In the genomic region with DNA sequence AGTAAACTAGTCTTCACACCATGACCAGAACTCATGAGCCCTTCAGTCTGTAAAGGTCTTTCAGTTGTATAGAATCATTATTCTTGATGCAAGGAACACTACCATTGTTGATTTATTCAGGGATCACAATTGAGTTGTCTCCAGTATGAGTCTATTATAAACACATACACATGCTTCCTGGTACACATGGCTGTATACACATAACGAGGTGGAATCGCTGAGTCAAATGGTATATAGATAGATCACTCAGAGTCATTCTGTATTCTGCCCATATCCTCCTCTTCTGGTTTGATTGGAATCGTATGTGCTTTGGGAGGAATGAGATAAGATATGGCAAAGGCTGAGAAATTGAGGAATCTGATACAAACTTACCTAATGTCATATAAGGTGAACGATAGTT, we compare ENCODE assay signal across 24 cellular contexts.
A peak's percentile ranks its signal among the peaks of the same experiment; 100 is the strongest.
DNase-seq lines count a peak whose midpoint lies in the region; ATAC-seq, FAIRE-seq and TF ChIP-seq lines count a peak whose summit lies in the region.
"Had no signal": no experiment of that assay in that cellular context is flagged by ENCODE, and none has a peak within 500 bp of the region (broad histone marks: within the 10 kb centered on the region; RNA-seq: fewer than 3 reads in every experiment).

No MANE protein-coding gene starts in this region.

- no peak overlapping the region for H3K4me3 Mint-ChIP-seq in activated T-cell treated with anti-CD3 and anti-CD28 coated beads, Interleukin-2, amount 50 U/mL, for 24 hours
- peak overlapping the region; percentile 73 for H3K4me3 Mint-ChIP-seq in activated T-helper 17 cell treated with anti-CD3 and anti-CD28 coated beads, Interleukin-2, amount 50 U/mL, for 72 hours
- H3K4me3 Mint-ChIP-seq in natural killer cell, result no peak overlapping the region

- H3K4me1 Mint-ChIP-seq in activated T-cell treated with anti-CD3 and anti-CD28 coated beads, Interleukin-2, amount 50 U/mL, for 24 hours (ENCODE audit: low read depth), result peaks cover 57% of the 10 kb centered on the region
- peaks cover 31% of the 10 kb centered on the region for H3K4me1 Mint-ChIP-seq in activated T-helper 17 cell treated with anti-CD3 and anti-CD28 coated beads, Interleukin-2, amount 50 U/mL, for 72 hours
- H3K4me1 Mint-ChIP-seq in natural killer cell, result peaks cover 54 to 62% of the 10 kb centered on the region in 2 donors

- H3K9me3 Mint-ChIP-seq in activated T-cell treated with anti-CD3 and anti-CD28 coated beads, Interleukin-2, amount 50 U/mL, for 24 hours, result peaks cover 33% of the 10 kb centered on the region
- peaks cover 11% of the 10 kb centered on the region for H3K9me3 Mint-ChIP-seq in activated T-helper 17 cell treated with anti-CD3 and anti-CD28 coated beads, Interleukin-2, amount 50 U/mL, for 72 hours
- peaks cover 0 to 2% of the 10 kb centered on the region in 2 donors for H3K9me3 Mint-ChIP-seq in natural killer cell

- H3K27me3 Mint-ChIP-seq in activated T-cell treated with anti-CD3 and anti-CD28 coated beads, Interleukin-2, amount 50 U/mL, for 24 hours, result no peaks in the 10 kb centered on the region
- H3K27me3 Mint-ChIP-seq in activated T-helper 17 cell treated with anti-CD3 and anti-CD28 coated beads, Interleukin-2, amount 50 U/mL, for 72 hours, result no peaks in the 10 kb centered on the region
- H3K27me3 Mint-ChIP-seq in natural killer cell (ENCODE audit: low read depth in 2 of 2), result no peaks in the 10 kb centered on the region

- H3K4me1 ChIP-seq in esophagus muscularis mucosa, result no peaks in the 10 kb centered on the region
- H3K4me1 ChIP-seq: breast epithelium, parathyroid adenoma, Peyer's patch, suprapubic skin, upper lobe of right lung had no signal

- peak; percentile 79 for ATAC-seq in activated T-helper 17 cell treated with anti-CD3 and anti-CD28 coated beads, Interleukin-2, amount 50 U/mL, for 72 hours (replicated peaks)
- no peak for ATAC-seq in natural killer cell
- ATAC-seq: right cardiac atrium, upper lobe of right lung had no signal

- intact Hi-C loops in natural killer cell (cut with micrococcal nuclease), result loop anchor here (5.0 kb wide), 1 partner anchor 34 kb away; no protein-coding TSS in a partner anchor
- intact Hi-C loops in esophagus muscularis mucosa (cut with DNase I), result no loop called here

- TF ChIP-seq EP300 in esophagus muscularis mucosa (IDR thresholded peaks at IDR 0.05), result no peak

- 89% methylated on average over 4 of the region's 4 CpGs for WGBS in esophagus muscularis mucosa

- H3K4me3 ChIP-seq in esophagus muscularis mucosa, result no peak overlapping the region
- no peak overlapping the region for H3K4me3 ChIP-seq in coronary artery
- H3K4me3 ChIP-seq: breast epithelium, Peyer's patch, suprapubic skin, upper lobe of right lung had no signal

- no peaks in the 10 kb centered on the region for H3K36me3 ChIP-seq in esophagus muscularis mucosa
- H3K36me3 ChIP-seq: breast epithelium, Peyer's patch, suprapubic skin, upper lobe of right lung had no signal

- DNase-seq in activated T-cell treated with anti-CD3 and anti-CD28 coated beads, Interleukin-2, amount 50 U/mL, for 24 hours, result no peak
- no peak for DNase-seq in activated T-cell treated with anti-CD3 and anti-CD28 coated beads, Interleukin-2, amount 50 U/mL, for 1 hour
- DNase-seq in GM12892 (ENCODE audit: insufficient read length) (no peak), natural killer cell (no peak), esophagus muscularis mucosa (ENCODE audit: extremely low spot score) (no peak), caudate nucleus (lab: John Stamatoyannopoulos, UW) (no peak), coronary artery (ENCODE audit: low spot score) (no peak)
- DNase-seq: activated effector memory CD4-positive, alpha-beta T cell treated with anti-CD3 and anti-CD28 coated beads, Interleukin-2, amount 50 U/mL, for 16 hours; effector memory CD4-positive, alpha-beta T cell; HCEC 1CT; kidney; NCI-H1105; NCI-H187 treated with DMSO at 0.1 percent for 48 hours; NCI-H526 treated with DMSO at 0.1 percent for 48 hours; Peyer's patch; right cardiac atrium; SIG-M5; stimulated activated CD4-positive, alpha-beta T cell treated with anti-CD3 and anti-CD28 coated beads, Interleukin-4, amount 100 ng/mL, for 1 hour; SW 1271; upper lobe of right lung had no signal

- no peaks in the 10 kb centered on the region for H3K27me3 ChIP-seq in esophagus muscularis mucosa
- H3K27me3 ChIP-seq: breast epithelium, Peyer's patch, suprapubic skin, upper lobe of right lung had no signal

- no peaks in the 10 kb centered on the region for H3K9me3 ChIP-seq in esophagus muscularis mucosa
- H3K9me3 ChIP-seq: breast epithelium, Peyer's patch, suprapubic skin, upper lobe of right lung had no signal

- H3K27ac Mint-ChIP-seq in activated T-cell treated with anti-CD3 and anti-CD28 coated beads, Interleukin-2, amount 50 U/mL, for 24 hours, result peak overlapping the region; percentile 87
- peak overlapping the region; percentile 93 for H3K27ac Mint-ChIP-seq in activated T-helper 17 cell treated with anti-CD3 and anti-CD28 coated beads, Interleukin-2, amount 50 U/mL, for 72 hours
- peak overlapping the region; percentile 14 to 24 for H3K27ac Mint-ChIP-seq in natural killer cell

- H3K36me3 Mint-ChIP-seq in activated T-cell treated with anti-CD3 and anti-CD28 coated beads, Interleukin-2, amount 50 U/mL, for 24 hours (ENCODE audit: low read depth), result peaks cover 30% of the 10 kb centered on the region
- H3K36me3 Mint-ChIP-seq in activated T-helper 17 cell treated with anti-CD3 and anti-CD28 coated beads, Interleukin-2, amount 50 U/mL, for 72 hours (ENCODE audit: low read depth), result peaks cover 7% of the 10 kb centered on the region
- H3K36me3 Mint-ChIP-seq in natural killer cell, result no peaks in the 10 kb centered on the region

- peak; percentile 44 for FAIRE-seq in GM12892 (lab: Jason Lieb, UNC)
- FAIRE-seq: kidney had no signal

- TF ChIP-seq CTCF in natural killer cell (IDR thresholded peaks at IDR 0.05) (no peak), esophagus muscularis mucosa (IDR thresholded peaks at IDR 0.05) (no peak), coronary artery (IDR thresholded peaks at IDR 0.05) (no peak)

- no peak overlapping the region for H3K27ac ChIP-seq in esophagus muscularis mucosa (replicated peaks in 1 of 4)
- H3K27ac ChIP-seq in caudate nucleus (ENCODE audit: low read depth, low read length), result no peak overlapping the region
- no peak overlapping the region for H3K27ac ChIP-seq in coronary artery
- H3K27ac ChIP-seq: breast epithelium, parathyroid adenoma, Peyer's patch, suprapubic skin, upper lobe of right lung had no signal

- TF ChIP-seq POLR2A in GM12892 (IDR thresholded peaks at IDR 0.05; ENCODE audit: low read depth, low read length) (no peak), esophagus muscularis mucosa (IDR thresholded peaks at IDR 0.05; ENCODE audit: low read depth) (no peak)

Comparison
In these comparisons a context has a peak if more than half of its experiments do, and no peak if none do; other contexts are left out.
1. H3K27ac Mint-ChIP-seq: peak in every context shown above with its lines; median percentile 93 in activated T-helper 17 cell treated with anti-CD3 and anti-CD28 coated beads, Interleukin-2, amount 50 U/mL, for 72 hours; 87 in activated T-cell treated with anti-CD3 and anti-CD28 coated beads, Interleukin-2, amount 50 U/mL, for 24 hours; 19 in natural killer cell.